14 cellular contexts compared by ENCODE assay signal in genomic region chr20:33516882-33517281, GRCh38. TPM values are rescaled to one million over a fixed set of nuclear protein-coding genes. Genes with fewer than 3 reads are reported as not detected.
DNase-seq lines count a peak whose midpoint lies in the region; ATAC-seq and TF ChIP-seq lines count a peak whose summit lies in the region.
"Had no signal": no experiment of that assay in that cellular context is flagged by ENCODE, and none has a peak within 500 bp of the region (broad histone marks: within the 10 kb centered on the region; RNA-seq: fewer than 3 reads in every experiment).

No MANE protein-coding gene starts in this region.

- H3K9ac ChIP-seq in OCI-LY1 (ENCODE audit: low read length), result no peak overlapping the region
- H3K9ac ChIP-seq: BLaER1 had no signal

- no peak for TF ChIP-seq CTCF in OCI-LY1 (IDR thresholded peaks at IDR 0.05; ENCODE audit: low read length)

- peaks cover 14% of the 10 kb centered on the region for H3K4me1 ChIP-seq in OCI-LY1 (ENCODE audit: insufficient read depth, low read length, severe bottlenecking)

- H3K79me2 ChIP-seq in OCI-LY1 (ENCODE audit: insufficient read depth, low read length), result peaks cover 5% of the 10 kb centered on the region

- H3F3A ChIP-seq in OCI-LY1 (ENCODE audit: insufficient read depth, low read length), result no peaks in the 10 kb centered on the region

- intact Hi-C loops in activated CD4-positive, alpha-beta T cell treated with anti-CD3 and anti-CD28 coated beads for 36 hours (cut with DNase I, micrococcal nuclease), result no loop called here

- H3K27ac ChIP-seq in OCI-LY1 (ENCODE audit: low read depth, low read length, poor library complexity, severe bottlenecking), result peak overlapping the region; percentile 43
- H3K27ac ChIP-seq: BLaER1 had no signal

- no peaks in the 10 kb centered on the region for H3K36me3 Mint-ChIP-seq in activated CD4-positive, alpha-beta T cell treated with anti-CD3 and anti-CD28 coated beads for 36 hours (ENCODE audit: low read depth)

- H3K27me3 ChIP-seq in OCI-LY1 (ENCODE audit: insufficient read depth, low read length), result no peaks in the 10 kb centered on the region
- H3K27me3 ChIP-seq: BLaER1 had no signal

- no peak overlapping the region for H3K4me3 Mint-ChIP-seq in activated CD4-positive, alpha-beta T cell treated with anti-CD3 and anti-CD28 coated beads for 36 hours

- peak overlapping the region; percentile 38 for H3K27ac Mint-ChIP-seq in activated CD4-positive, alpha-beta T cell treated with anti-CD3 and anti-CD28 coated beads for 36 hours

- CTCF ChIA-PET in activated CD4-positive, alpha-beta T cell treated with anti-CD3 and anti-CD28 coated beads for 36 hours (lab: Charles Lee), result interaction anchor here (0.7 to 1.2 kb wide), 2 partner anchors 15 to 72 kb away, joined by 3 read pairs; no protein-coding TSS in a partner anchor

- peak; percentile 23 for ATAC-seq in activated CD4-positive, alpha-beta T cell treated with anti-CD3 and anti-CD28 coated beads for 36 hours
- ATAC-seq in esophagus mucosa, result peak; percentile 48
- ATAC-seq in GM21717 (IDR thresholded peaks at IDR 0.05; ENCODE audit: unreplicated experiment), result no peak
- ATAC-seq in GM21528 (IDR thresholded peaks at IDR 0.05; ENCODE audit: low FRiP score, unreplicated experiment), result no peak
- ATAC-seq: Right ventricle myocardium inferior had no signal

- H3K27me3 Mint-ChIP-seq in activated CD4-positive, alpha-beta T cell treated with anti-CD3 and anti-CD28 coated beads for 36 hours, result no peaks in the 10 kb centered on the region

- no peaks in the 10 kb centered on the region for H3K36me3 ChIP-seq in OCI-LY1 (ENCODE audit: insufficient read depth, low read length)

- POLR2A ChIA-PET in activated CD4-positive, alpha-beta T cell treated with anti-CD3 and anti-CD28 coated beads for 36 hours (lab: Charles Lee), result interaction anchor here (0.6 kb wide), 1 partner anchor 38 kb away, joined by 3 read pairs; no protein-coding TSS in a partner anchor

- no peaks in the 10 kb centered on the region for H4K20me1 ChIP-seq in OCI-LY1 (ENCODE audit: insufficient read depth, low read length)

- no peak for DNase-seq in activated CD4-positive, alpha-beta T cell treated with anti-CD3 and anti-CD28 coated beads for 36 hours
- no peak for DNase-seq in activated CD4-positive, alpha-beta T cell treated with anti-CD3 and anti-CD28 coated beads for 1 hour
- DNase-seq in renal cortical epithelial cell (ENCODE audit: low read depth) (peak; percentile 53), DMS79 treated with DMSO at 0.1 percent for 48 hours (lab: John Stamatoyannopoulos, UW) (no peak)
- DNase-seq: activated CD4-positive, CD25-positive, alpha-beta regulatory T cell treated with anti-CD3 and anti-CD28 coated beads, Interleukin-2, amount 50 U/mL, for 72 hours; cortex of kidney; NCI-H2081 treated with DMSO at 0.1 percent for 48 hours; stimulated activated naive CD4-positive, alpha-beta T cell had no signal

- H3K4me2 ChIP-seq in OCI-LY1 (ENCODE audit: low read length), result no peak overlapping the region
- H3K4me2 ChIP-seq: BLaER1 had no signal

- no peak overlapping the region for H2AFZ ChIP-seq in OCI-LY1 (ENCODE audit: low read length)

- H3K9me3 Mint-ChIP-seq in activated CD4-positive, alpha-beta T cell treated with anti-CD3 and anti-CD28 coated beads for 36 hours (ENCODE audit: low read depth), result no peaks in the 10 kb centered on the region

- no peak overlapping the region for H3K4me3 ChIP-seq in OCI-LY1 (ENCODE audit: low read depth, low read length, poor library complexity, severe bottlenecking)
- H3K4me3 ChIP-seq: BLaER1 had no signal

- no peaks in the 10 kb centered on the region for H3K9me2 ChIP-seq in OCI-LY1 (ENCODE audit: low read depth, low read length)

- peaks cover 12% of the 10 kb centered on the region for H3K4me1 Mint-ChIP-seq in activated CD4-positive, alpha-beta T cell treated with anti-CD3 and anti-CD28 coated beads for 36 hours

- no peaks in the 10 kb centered on the region for H3K9me3 ChIP-seq in OCI-LY1 (ENCODE audit: low read length)

RNA-seq across cellular contexts. Expression of gene CBFA2T2, which starts 27.0 kb away (rescaled TPM):
- 10 to 100 TPM; 10.9 to 12.9 TPM for total RNA-seq in activated CD4-positive, alpha-beta T cell treated with anti-CD3 and anti-CD28 coated beads for 36 hours
- total RNA-seq in esophagus mucosa (9.0 TPM), renal cortical epithelial cell (4.7 and 13.6 TPM in 2 replicates)

Comparison
In these comparisons a context has a peak if more than half of its experiments do, and no peak if none do; other contexts are left out.
1. ATAC-seq: peak in activated CD4-positive, alpha-beta T cell treated with anti-CD3 and anti-CD28 coated beads for 36 hours (single experiment) and esophagus mucosa (single experiment); none in GM21717 (single experiment) and GM21528 (single experiment).